In the genomic region with DNA sequence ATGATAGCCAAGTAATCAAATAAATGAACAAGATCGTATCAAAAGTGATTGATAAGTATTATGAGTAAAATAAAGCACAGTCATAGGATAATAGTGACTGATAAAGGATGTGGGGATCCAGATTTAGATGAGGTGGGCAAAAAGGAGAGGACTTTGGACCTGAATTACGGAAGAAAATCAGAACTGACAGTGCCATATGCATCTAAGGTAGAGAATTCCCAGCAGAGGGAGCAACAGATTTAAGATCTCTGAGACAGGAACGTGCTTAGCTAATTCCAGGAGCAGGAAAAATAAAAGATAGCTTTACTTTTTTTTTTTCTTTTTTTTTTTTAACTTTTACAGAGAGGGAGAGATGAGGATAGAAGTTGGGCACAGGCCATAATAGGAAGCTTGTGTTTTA, we compare ENCODE assay signal across 14 cellular contexts.
A peak's percentile ranks its signal among the peaks of the same experiment; 100 is the strongest.
DNase-seq lines count a peak whose midpoint lies in the region; ATAC-seq and TF ChIP-seq lines count a peak whose summit lies in the region.
"Had no signal": no experiment of that assay in that cellular context is flagged by ENCODE, and none has a peak within 500 bp of the region (broad histone marks: within the 10 kb centered on the region; RNA-seq: fewer than 3 reads in every experiment).

No MANE protein-coding gene starts in this region.

- BruUV-seq in A673 (replicated peaks; lab: Mats Ljungman, UMichigan) = no TSS peak

- CTCF ChIA-PET in A673 (lab: Charles Lee) (interaction anchor here (0.7 kb wide), 1 partner anchor 334 kb away, joined by 3 read pairs; no protein-coding TSS in a partner anchor), WTC11 (lab: Charles Lee) (interaction anchor here (0.5 to 2.0 kb wide), 12 partner anchors 9 to 558 kb away, joined by 3 to 10 read pairs (median 4); no protein-coding TSS in a partner anchor)

- H3K4me3 ChIP-seq in A673 (ENCODE audit: low read depth, low read length, poor library complexity, severe bottlenecking) (no peak overlapping the region), GM23338 (no peak overlapping the region), hepatocyte (no peak overlapping the region)
- H3K4me3 ChIP-seq: adrenal gland, ovary had no signal

- no peaks in the 10 kb centered on the region for H3K36me3 Mint-ChIP-seq in GM23338 (ENCODE audit: low read depth)
- H3K36me3 Mint-ChIP-seq in WTC11 = no peaks in the 10 kb centered on the region
- no peaks in the 10 kb centered on the region for H3K36me3 Mint-ChIP-seq in activated T-cell treated with anti-CD3 and anti-CD28 coated beads, Interleukin-2, amount 50 U/mL, for 4 hours (ENCODE audit: insufficient read depth)

- WGBS in hepatocyte (ENCODE audit: low lambda C conversion rate, missing lambda C conversion rate) = 51% methylated on average over 3 of the region's 3 CpGs

- H3K4me2 ChIP-seq in GM23338 (no peak overlapping the region), hepatocyte (no peak overlapping the region)

- H3K27me3 Mint-ChIP-seq in GM23338 (ENCODE audit: insufficient read depth, low read depth, poor library complexity) (no peaks in the 10 kb centered on the region), WTC11 (ENCODE audit: low read depth) (no peaks in the 10 kb centered on the region)
- peaks cover 18% of the 10 kb centered on the region for H3K27me3 Mint-ChIP-seq in activated T-cell treated with anti-CD3 and anti-CD28 coated beads, Interleukin-2, amount 50 U/mL, for 4 hours (ENCODE audit: low read depth)

- H3K79me2 ChIP-seq in GM23338 (replicated peaks; ENCODE audit: insufficient read depth) = no peaks in the 10 kb centered on the region
- H3K79me2 ChIP-seq in hepatocyte = no peaks in the 10 kb centered on the region

- no peaks in the 10 kb centered on the region for H3K36me3 ChIP-seq in A673 (ENCODE audit: insufficient read depth, low read length, poor library complexity, severe bottlenecking)
- H3K36me3 ChIP-seq in GM23338 (ENCODE audit: insufficient read depth) = no peaks in the 10 kb centered on the region
- H3K36me3 ChIP-seq in hepatocyte (replicated peaks; ENCODE audit: insufficient read depth, low read depth) = no peaks in the 10 kb centered on the region
- H3K36me3 ChIP-seq: adrenal gland, ovary had no signal

- no peak; the same call in 1 of the 2 replicates for TF ChIP-seq CTCF in A673 (conservative IDR thresholded peaks at IDR 0.05; ENCODE audit: low read depth, low read length)
- peak; percentile 45 to 46 for TF ChIP-seq CTCF in GM23338 (conservative IDR thresholded peaks at IDR 0.05; ENCODE audit: low read depth in 2 of 2)
- TF ChIP-seq CTCF in WTC11 (IDR thresholded peaks at IDR 0.05) = no peak
- peak; percentile 43 for TF ChIP-seq CTCF in hepatocyte (IDR thresholded peaks at IDR 0.05; ENCODE audit: poor library complexity)

- H3K27ac ChIP-seq in A673 (ENCODE audit: low read depth, low read length, poor library complexity, severe bottlenecking) (no peak overlapping the region), GM23338 (ENCODE audit: low read depth) (no peak overlapping the region), hepatocyte (no peak overlapping the region)
- H3K27ac ChIP-seq: adrenal gland, ovary had no signal

- H2AFZ ChIP-seq in GM23338 (no peak overlapping the region), hepatocyte (no peak overlapping the region)

- DNase-seq in A673 (ENCODE audit: low spot score) (peak; percentile 3), GM23338 (ENCODE audit: low spot score) (peak; percentile 40), WTC11 (ENCODE audit: low spot score) (no peak), hepatocyte (ENCODE audit: low spot score) (peak; percentile 56), NCI-H526 treated with DMSO at 0.1 percent for 48 hours (lab: John Stamatoyannopoulos, UW) (no peak)
- DNase-seq in activated T-cell treated with anti-CD3 and anti-CD28 coated beads, Interleukin-2, amount 50 U/mL, for 4 hours = no peak
- DNase-seq: adrenal gland; C1 segment of cervical spinal cord; ovary; SHP77; stimulated activated CD4-positive, alpha-beta T cell treated with anti-CD3 and anti-CD28 coated beads, Interleukin-4, amount 100 ng/mL, for 1 hour had no signal

- POLR2A ChIA-PET in A673 (lab: Charles Lee; ENCODE audit: low non-redundant PET) (no interaction called here), WTC11 (lab: Charles Lee) (no interaction called here)

- no peaks in the 10 kb centered on the region for H3K9me2 ChIP-seq in GM23338 (ENCODE audit: insufficient read depth)
- no peaks in the 10 kb centered on the region for H3K9me2 ChIP-seq in hepatocyte (replicated peaks; ENCODE audit: insufficient read depth)

- H3K27me3 ChIP-seq in A673 (replicated peaks; ENCODE audit: insufficient read depth, low read depth, low read length, poor library complexity) = peaks cover 31% of the 10 kb centered on the region
- H3K27me3 ChIP-seq in GM23338 (ENCODE audit: insufficient read depth) = no peaks in the 10 kb centered on the region
- no peaks in the 10 kb centered on the region for H3K27me3 ChIP-seq in hepatocyte
- H3K27me3 ChIP-seq: adrenal gland, ovary had no signal

- H3K4me1 Mint-ChIP-seq in GM23338 = no peaks in the 10 kb centered on the region; the same call in 2 of the 3 replicates
- 0 out of 2 replicates have a peak, but pooled peaks cover 3% of the 10 kb centered on the region for H3K4me1 Mint-ChIP-seq in WTC11
- no peaks in the 10 kb centered on the region for H3K4me1 Mint-ChIP-seq in activated T-cell treated with anti-CD3 and anti-CD28 coated beads, Interleukin-2, amount 50 U/mL, for 4 hours (ENCODE audit: low read depth)

- H3K9me3 Mint-ChIP-seq in GM23338 (no peaks in the 10 kb centered on the region), WTC11 (no peaks in the 10 kb centered on the region)
- H3K9me3 Mint-ChIP-seq in activated T-cell treated with anti-CD3 and anti-CD28 coated beads, Interleukin-2, amount 50 U/mL, for 4 hours = no peaks in the 10 kb centered on the region
- H3K9me3 Mint-ChIP-seq: stimulated activated naive CD8-positive, alpha-beta T cell treated with anti-CD3 and anti-CD28 coated beads, Interleukin-15, Interleukin-2, amounts not matched to agents 100 ng/mL and 50 ng/mL, for 24 hours had no signal

- H3K27ac Mint-ChIP-seq in GM23338 (no peak overlapping the region), WTC11 (no peak overlapping the region)
- H3K27ac Mint-ChIP-seq: stimulated activated naive CD8-positive, alpha-beta T cell treated with anti-CD3 and anti-CD28 coated beads, Interleukin-15, Interleukin-2, amounts not matched to agents 100 ng/mL and 50 ng/mL, for 24 hours had no signal

- ATAC-seq in GM23338 (no peak; the same call in 2 of the 3 replicates), WTC11 (peak; percentile 30; the same call in 1 of the 2 replicates), HG02678 (IDR thresholded peaks at IDR 0.05; ENCODE audit: unreplicated experiment) (no peak), HG02763 (IDR thresholded peaks at IDR 0.05; ENCODE audit: unreplicated experiment) (no peak)
- no peak for ATAC-seq in activated T-cell treated with anti-CD3 and anti-CD28 coated beads, Interleukin-2, amount 50 U/mL, for 4 hours

- H3K4me1 ChIP-seq in A673 (ENCODE audit: insufficient read depth, low read length, poor library complexity, severe bottlenecking) (no peaks in the 10 kb centered on the region), GM23338 (ENCODE audit: insufficient read depth) (no peaks in the 10 kb centered on the region), hepatocyte (ENCODE audit: insufficient read depth) (peaks cover 11% of the 10 kb centered on the region)
- H3K4me1 ChIP-seq: adrenal gland had no signal

- no peaks in the 10 kb centered on the region for H3K9me3 ChIP-seq in A673 (ENCODE audit: low read depth, low read length, poor library complexity, severe bottlenecking)
- no peaks in the 10 kb centered on the region for H3K9me3 ChIP-seq in hepatocyte (ENCODE audit: low read depth)
- H3K9me3 ChIP-seq: adrenal gland, ovary had no signal

- intact Hi-C loops in A673 (cut with micrococcal nuclease; ENCODE audit: unreplicated experiment) = no loop called here

- H4K20me1 ChIP-seq in GM23338 (replicated peaks; ENCODE audit: insufficient read depth) (no peaks in the 10 kb centered on the region), hepatocyte (ENCODE audit: insufficient read depth, poor library complexity, severe bottlenecking) (no peaks in the 10 kb centered on the region)

- H3F3A ChIP-seq in GM23338 (replicated peaks; ENCODE audit: low read depth) = no peaks in the 10 kb centered on the region

- H3K4me3 Mint-ChIP-seq in GM23338 (no peak overlapping the region), WTC11 (no peak overlapping the region)
- no peak overlapping the region for H3K4me3 Mint-ChIP-seq in activated T-cell treated with anti-CD3 and anti-CD28 coated beads, Interleukin-2, amount 50 U/mL, for 4 hours
- H3K4me3 Mint-ChIP-seq: stimulated activated naive CD8-positive, alpha-beta T cell treated with anti-CD3 and anti-CD28 coated beads, Interleukin-15, Interleukin-2, amounts not matched to agents 100 ng/mL and 50 ng/mL, for 24 hours had no signal

TF ChIP-seq in WTC11, 78 proteins besides CTCF, POLR2A, EP300 and RAD21 (continues in another document):
- no peak for TF ChIP-seq ZNF232 (CRISPR knock-in tag; IDR thresholded peaks at IDR 0.05)
- TF ChIP-seq, protein P1, sequence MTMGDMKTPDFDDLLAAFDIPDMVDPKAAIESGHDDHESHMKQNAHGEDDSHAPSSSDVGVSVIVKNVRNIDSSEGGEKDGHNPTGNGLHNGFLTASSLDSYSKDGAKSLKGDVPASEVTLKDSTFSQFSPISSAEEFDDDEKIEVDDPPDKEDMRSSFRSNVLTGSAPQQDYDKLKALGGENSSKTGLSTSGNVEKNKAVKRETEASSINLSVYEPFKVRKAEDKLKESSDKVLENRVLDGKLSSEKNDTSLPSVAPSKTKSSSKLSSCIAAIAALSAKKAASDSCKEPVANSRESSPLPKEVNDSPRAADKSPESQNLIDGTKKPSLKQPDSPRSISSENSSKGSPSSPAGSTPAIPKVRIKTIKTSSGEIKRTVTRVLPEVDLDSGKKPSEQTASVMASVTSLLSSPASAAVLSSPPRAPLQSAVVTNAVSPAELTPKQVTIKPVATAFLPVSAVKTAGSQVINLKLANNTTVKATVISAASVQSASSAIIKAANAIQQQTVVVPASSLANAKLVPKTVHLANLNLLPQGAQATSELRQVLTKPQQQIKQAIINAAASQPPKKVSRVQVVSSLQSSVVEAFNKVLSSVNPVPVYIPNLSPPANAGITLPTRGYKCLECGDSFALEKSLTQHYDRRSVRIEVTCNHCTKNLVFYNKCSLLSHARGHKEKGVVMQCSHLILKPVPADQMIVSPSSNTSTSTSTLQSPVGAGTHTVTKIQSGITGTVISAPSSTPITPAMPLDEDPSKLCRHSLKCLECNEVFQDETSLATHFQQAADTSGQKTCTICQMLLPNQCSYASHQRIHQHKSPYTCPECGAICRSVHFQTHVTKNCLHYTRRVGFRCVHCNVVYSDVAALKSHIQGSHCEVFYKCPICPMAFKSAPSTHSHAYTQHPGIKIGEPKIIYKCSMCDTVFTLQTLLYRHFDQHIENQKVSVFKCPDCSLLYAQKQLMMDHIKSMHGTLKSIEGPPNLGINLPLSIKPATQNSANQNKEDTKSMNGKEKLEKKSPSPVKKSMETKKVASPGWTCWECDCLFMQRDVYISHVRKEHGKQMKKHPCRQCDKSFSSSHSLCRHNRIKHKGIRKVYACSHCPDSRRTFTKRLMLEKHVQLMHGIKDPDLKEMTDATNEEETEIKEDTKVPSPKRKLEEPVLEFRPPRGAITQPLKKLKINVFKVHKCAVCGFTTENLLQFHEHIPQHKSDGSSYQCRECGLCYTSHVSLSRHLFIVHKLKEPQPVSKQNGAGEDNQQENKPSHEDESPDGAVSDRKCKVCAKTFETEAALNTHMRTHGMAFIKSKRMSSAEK (CRISPR knock-in tag; IDR thresholded peaks at IDR 0.05; ENCODE audit: borderline replicate concordance) = no peak

Comparison
In these comparisons a context has a peak if more than half of its experiments do, and no peak if none do; other contexts are left out.
1. DNase-seq: peak in A673 (single experiment), GM23338 (single experiment) and hepatocyte (single experiment); none in WTC11 (single experiment), NCI-H526 treated with DMSO at 0.1 percent for 48 hours (single experiment) and activated T-cell treated with anti-CD3 and anti-CD28 coated beads, Interleukin-2, amount 50 U/mL, for 4 hours (single experiment).
2. CTCF ChIP-seq: peak in GM23338 (2 of 2) and hepatocyte (single experiment); none in A673 (single experiment) and WTC11 (single experiment).